ENCODE assay signal across 8 cellular contexts in the genomic region with DNA sequence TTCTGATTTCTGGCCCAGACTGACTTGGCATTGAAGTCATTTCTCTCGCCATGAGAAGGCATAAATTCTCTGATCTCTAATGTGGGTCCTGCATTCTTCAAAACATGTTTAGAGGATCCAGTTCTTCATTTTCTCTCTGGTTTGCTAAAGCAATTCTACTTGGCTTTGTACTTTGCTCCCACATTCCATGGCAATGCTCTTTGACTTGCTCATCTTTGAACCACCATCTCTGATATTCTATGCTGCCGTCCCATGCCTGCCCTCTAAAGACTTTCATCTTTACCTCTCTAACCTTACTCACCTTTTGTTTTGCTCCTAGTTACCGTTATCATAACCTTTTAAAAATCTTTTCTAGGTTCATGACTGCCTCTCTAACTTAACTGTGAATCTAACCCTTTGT.
"Had no signal": no experiment of that assay in that cellular context is flagged by ENCODE, and none has a peak within 500 bp of the region (broad histone marks: within the 10 kb centered on the region; RNA-seq: fewer than 3 reads in every experiment).

No MANE protein-coding gene starts in this region.

- DNase-seq: GDM1, GF-D8 had no signal

- FAIRE-seq: G401.6, GM12878, GM12891, GM12892, GM18507, GM19239 had no signal

- ATAC-seq: GM12878 had no signal

- H3K4me3 ChIP-seq: GM12878 had no signal
